Comparison of ENCODE assay signal across 1 cellular context in the genomic region with DNA sequence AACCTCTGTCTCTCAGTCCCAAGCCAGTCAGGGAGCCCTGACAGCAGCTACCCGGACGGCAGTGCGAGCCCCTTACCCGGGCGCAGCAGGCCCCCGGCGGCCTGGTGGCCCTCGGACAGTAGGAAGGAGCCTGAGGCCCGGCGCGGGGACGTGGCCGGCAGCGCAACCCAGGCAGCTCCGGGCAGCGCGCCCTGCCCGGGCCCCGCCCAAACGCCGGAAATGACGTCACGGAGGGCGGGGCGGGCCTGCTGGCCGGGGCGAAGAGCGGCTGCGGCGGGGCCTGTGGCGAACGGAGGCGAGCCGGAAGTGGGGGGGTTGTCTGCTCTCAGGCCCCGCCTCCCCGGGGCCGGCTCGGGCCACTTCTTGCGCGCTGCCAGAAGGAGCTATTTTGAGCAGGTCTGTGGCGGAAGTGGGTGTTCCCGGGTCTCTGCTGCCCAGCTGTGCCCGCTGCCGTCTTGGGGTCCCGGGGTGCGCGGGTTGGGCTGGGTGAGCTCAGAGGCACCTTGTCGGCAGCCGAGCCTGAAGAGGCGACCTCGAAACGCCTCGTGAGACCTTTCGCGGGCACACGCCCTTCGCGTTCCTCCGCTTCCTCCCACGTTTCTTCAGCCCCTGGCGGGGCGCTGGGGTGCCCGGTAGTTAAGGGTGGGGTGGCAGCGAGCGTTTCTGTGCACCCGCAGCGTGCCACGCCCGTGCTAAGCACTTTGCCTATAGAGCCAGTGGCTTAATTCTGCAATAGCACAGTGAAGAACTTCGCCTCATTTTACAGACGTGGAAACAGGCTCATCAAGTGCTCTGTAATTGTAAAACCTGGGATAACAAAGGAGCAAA.
A peak's percentile ranks its signal among the peaks of the same experiment; 100 is the strongest.
TF ChIP-seq lines count a peak whose summit lies in the region.

Gene C11orf24 (minus strand): TSS at position 193 of the 828 bp plus-strand sequence. CDS start 8,206 bp downstream, outside the sequence.

TF ChIP-seq in HCT116, 20 proteins besides CTCF, POLR2A, EP300 and RAD21 (continued from another document):
- TF ChIP-seq YY1 (IDR thresholded peaks at IDR 0.05; ENCODE audit: extremely low read depth, insufficient replicate concordance, low read depth, low read length) (no peak), CEBPB (IDR thresholded peaks at IDR 0.05; ENCODE audit: low read depth) (no peak), ELF1 (IDR thresholded peaks at IDR 0.05; ENCODE audit: borderline replicate concordance, low read depth) (no peak; the same call in 1 of the 2 replicates), ZNF274 (IDR thresholded peaks at IDR 0.05; ENCODE audit: low read depth, low read length) (no peak), TCF7L2 (IDR thresholded peaks at IDR 0.05; ENCODE audit: borderline replicate concordance, extremely low read depth, insufficient read depth, insufficient read length) (no peak), JUND (IDR thresholded peaks at IDR 0.05) (peak; percentile 55; the same call in 1 of the 2 replicates), MAX (IDR thresholded peaks at IDR 0.05) (peak; percentile 63), POLR2AphosphoS5 (IDR thresholded peaks at IDR 0.05; ENCODE audit: low read depth, low read length) (peak; percentile 99)
- TF ChIP-seq, protein P1, sequence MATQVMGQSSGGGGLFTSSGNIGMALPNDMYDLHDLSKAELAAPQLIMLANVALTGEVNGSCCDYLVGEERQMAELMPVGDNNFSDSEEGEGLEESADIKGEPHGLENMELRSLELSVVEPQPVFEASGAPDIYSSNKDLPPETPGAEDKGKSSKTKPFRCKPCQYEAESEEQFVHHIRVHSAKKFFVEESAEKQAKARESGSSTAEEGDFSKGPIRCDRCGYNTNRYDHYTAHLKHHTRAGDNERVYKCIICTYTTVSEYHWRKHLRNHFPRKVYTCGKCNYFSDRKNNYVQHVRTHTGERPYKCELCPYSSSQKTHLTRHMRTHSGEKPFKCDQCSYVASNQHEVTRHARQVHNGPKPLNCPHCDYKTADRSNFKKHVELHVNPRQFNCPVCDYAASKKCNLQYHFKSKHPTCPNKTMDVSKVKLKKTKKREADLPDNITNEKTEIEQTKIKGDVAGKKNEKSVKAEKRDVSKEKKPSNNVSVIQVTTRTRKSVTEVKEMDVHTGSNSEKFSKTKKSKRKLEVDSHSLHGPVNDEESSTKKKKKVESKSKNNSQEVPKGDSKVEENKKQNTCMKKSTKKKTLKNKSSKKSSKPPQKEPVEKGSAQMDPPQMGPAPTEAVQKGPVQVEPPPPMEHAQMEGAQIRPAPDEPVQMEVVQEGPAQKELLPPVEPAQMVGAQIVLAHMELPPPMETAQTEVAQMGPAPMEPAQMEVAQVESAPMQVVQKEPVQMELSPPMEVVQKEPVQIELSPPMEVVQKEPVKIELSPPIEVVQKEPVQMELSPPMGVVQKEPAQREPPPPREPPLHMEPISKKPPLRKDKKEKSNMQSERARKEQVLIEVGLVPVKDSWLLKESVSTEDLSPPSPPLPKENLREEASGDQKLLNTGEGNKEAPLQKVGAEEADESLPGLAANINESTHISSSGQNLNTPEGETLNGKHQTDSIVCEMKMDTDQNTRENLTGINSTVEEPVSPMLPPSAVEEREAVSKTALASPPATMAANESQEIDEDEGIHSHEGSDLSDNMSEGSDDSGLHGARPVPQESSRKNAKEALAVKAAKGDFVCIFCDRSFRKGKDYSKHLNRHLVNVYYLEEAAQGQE (IDR thresholded peaks at IDR 0.05; ENCODE audit: low read depth): no peak
